Comparison of ENCODE assay signal across 18 cellular contexts in genomic region chr6:126944512-126944911, GRCh38.
"Had no signal": no experiment of that assay in that cellular context is flagged by ENCODE, and none has a peak within 500 bp of the region (broad histone marks: within the 10 kb centered on the region; RNA-seq: fewer than 3 reads in every experiment).

No MANE protein-coding gene starts in this region.

- H3K9me3 Mint-ChIP-seq: activated CD4-positive, alpha-beta T cell treated with anti-CD3 and anti-CD28 coated beads, Interleukin-2, amount 10 ng/mL, durations not matched to agents 24 days and 14 days; activated T-cell treated with anti-CD3 and anti-CD28 coated beads, Interleukin-2, amount 50 U/mL, for 24 hours; T-helper 2 cell treated with Interferon-gamma antibody and Interleukin-4, amounts not matched to agents 5 μg/mL and 100 μg/mL, for 36 hours had no signal

- H3K4me1 Mint-ChIP-seq: activated CD4-positive, alpha-beta T cell treated with anti-CD3 and anti-CD28 coated beads, Interleukin-2, amount 10 ng/mL, durations not matched to agents 24 days and 14 days had no signal

- H3K27ac ChIP-seq: gastroesophageal sphincter, heart left ventricle, left ventricle myocardium inferior, ovary, transverse colon had no signal

- H3K9me3 ChIP-seq: gastroesophageal sphincter, heart left ventricle, left ventricle myocardium inferior, ovary, psoas muscle, transverse colon had no signal

- H3K4me3 ChIP-seq: gastroesophageal sphincter, heart left ventricle, left ventricle myocardium inferior, ovary, psoas muscle, transverse colon had no signal

- ATAC-seq: activated CD8-positive, alpha-beta T cell treated with anti-CD3 and anti-CD28 coated beads, Interleukin-2, amount 10 ng/mL, durations not matched to agents 7 days and 5 days; gastroesophageal sphincter; heart left ventricle; right cardiac atrium; stimulated activated naive CD8-positive, alpha-beta T cell treated with anti-CD3 and anti-CD28 coated beads, Interleukin-15, Interleukin-2, amounts not matched to agents 100 U/mL and 50 U/mL, for 24 hours had no signal

- H3K27me3 Mint-ChIP-seq: activated CD4-positive, alpha-beta T cell treated with anti-CD3 and anti-CD28 coated beads, Interleukin-2, amount 10 ng/mL, durations not matched to agents 24 days and 14 days had no signal

- H3K36me3 ChIP-seq: gastroesophageal sphincter, heart left ventricle, left ventricle myocardium inferior, ovary, transverse colon had no signal

- H3K27ac Mint-ChIP-seq: activated CD4-positive, alpha-beta T cell treated with anti-CD3 and anti-CD28 coated beads, Interleukin-2, amount 10 ng/mL, durations not matched to agents 24 days and 14 days; activated CD8-positive, alpha-beta T cell treated with anti-CD3 and anti-CD28 coated beads, Interleukin-2, amount 10 ng/mL, durations not matched to agents 7 days and 5 days; activated T-cell treated with anti-CD3 and anti-CD28 coated beads, Interleukin-2, amount 50 U/mL, for 24 hours; T-helper 2 cell treated with Interferon-gamma antibody and Interleukin-4, amounts not matched to agents 5 μg/mL and 100 μg/mL, for 36 hours had no signal

- H3K4me1 ChIP-seq: gastroesophageal sphincter, heart left ventricle, left ventricle myocardium inferior, transverse colon had no signal

- DNase-seq: activated CD4-positive, alpha-beta T cell treated with anti-CD3 and anti-CD28 coated beads, Interleukin-2, amount 10 ng/mL, durations not matched to agents 24 days and 14 days; activated CD8-positive, alpha-beta T cell treated with anti-CD3 and anti-CD28 coated beads, Interleukin-2, amount 10 ng/mL, durations not matched to agents 7 days and 5 days; activated effector memory CD4-positive, alpha-beta T cell treated with Interleukin-2 at 50 U/mL for 16 hours; activated naive CD4-positive, alpha-beta T cell treated with anti-CD3 and anti-CD28 coated beads, Interleukin-2, amount 50 U/mL, for 16 hours; activated T-cell treated with anti-CD3 and anti-CD28 coated beads, Interleukin-2, amount 50 U/mL, for 24 hours; cerebellar nuclear complex; cortex of kidney; erythroblast; heart left ventricle; left ventricle myocardium inferior; ovary; psoas muscle; right cardiac atrium; stimulated activated naive CD8-positive, alpha-beta T cell treated with anti-CD3 and anti-CD28 coated beads, Interleukin-15, Interleukin-2, amounts not matched to agents 100 U/mL and 50 U/mL, for 24 hours; substantia nigra; transverse colon had no signal

- H3K4me3 Mint-ChIP-seq: activated CD4-positive, alpha-beta T cell treated with anti-CD3 and anti-CD28 coated beads, Interleukin-2, amount 10 ng/mL, durations not matched to agents 24 days and 14 days; activated CD8-positive, alpha-beta T cell treated with anti-CD3 and anti-CD28 coated beads, Interleukin-2, amount 10 ng/mL, durations not matched to agents 7 days and 5 days; activated T-cell treated with anti-CD3 and anti-CD28 coated beads, Interleukin-2, amount 50 U/mL, for 24 hours; T-helper 2 cell treated with Interferon-gamma antibody and Interleukin-4, amounts not matched to agents 5 μg/mL and 100 μg/mL, for 36 hours had no signal
